ENCODE assay signal across 1 cellular context in the genomic region with DNA sequence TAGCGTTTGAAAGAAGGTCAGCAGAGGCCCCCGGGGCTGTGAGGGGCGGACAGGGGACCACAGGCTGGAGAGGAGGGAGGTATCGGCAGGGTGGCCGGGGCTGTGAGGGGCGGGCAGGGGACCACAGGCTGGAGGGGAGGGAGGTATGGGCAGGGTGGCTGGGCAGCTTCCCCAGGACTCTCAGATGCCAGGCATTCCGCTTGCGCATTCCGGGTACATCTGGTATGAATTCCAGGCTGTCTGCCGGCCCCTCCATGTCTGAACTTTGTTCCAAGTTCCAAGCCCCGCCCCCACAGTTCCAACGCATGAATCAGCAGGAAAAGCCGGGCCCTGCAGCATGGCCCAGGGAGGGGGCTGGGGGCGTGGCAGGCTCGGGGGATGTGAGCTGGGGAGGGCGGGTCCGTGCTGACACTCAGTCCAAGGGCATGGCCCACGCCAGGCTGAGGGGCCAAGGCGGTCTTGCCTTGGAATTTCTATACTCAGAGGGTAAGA.
TF ChIP-seq lines count a peak whose summit lies in the region.

No MANE protein-coding gene starts in this region.

TF ChIP-seq in HepG2, 621 proteins besides CTCF, POLR2A, EP300 and RAD21 (continued from another document):
- no peak for TF ChIP-seq ZNF263 (CRISPR knock-in tag; IDR thresholded peaks at IDR 0.05)
